ENCODE assay signal across 1 cellular context in the genomic region with DNA sequence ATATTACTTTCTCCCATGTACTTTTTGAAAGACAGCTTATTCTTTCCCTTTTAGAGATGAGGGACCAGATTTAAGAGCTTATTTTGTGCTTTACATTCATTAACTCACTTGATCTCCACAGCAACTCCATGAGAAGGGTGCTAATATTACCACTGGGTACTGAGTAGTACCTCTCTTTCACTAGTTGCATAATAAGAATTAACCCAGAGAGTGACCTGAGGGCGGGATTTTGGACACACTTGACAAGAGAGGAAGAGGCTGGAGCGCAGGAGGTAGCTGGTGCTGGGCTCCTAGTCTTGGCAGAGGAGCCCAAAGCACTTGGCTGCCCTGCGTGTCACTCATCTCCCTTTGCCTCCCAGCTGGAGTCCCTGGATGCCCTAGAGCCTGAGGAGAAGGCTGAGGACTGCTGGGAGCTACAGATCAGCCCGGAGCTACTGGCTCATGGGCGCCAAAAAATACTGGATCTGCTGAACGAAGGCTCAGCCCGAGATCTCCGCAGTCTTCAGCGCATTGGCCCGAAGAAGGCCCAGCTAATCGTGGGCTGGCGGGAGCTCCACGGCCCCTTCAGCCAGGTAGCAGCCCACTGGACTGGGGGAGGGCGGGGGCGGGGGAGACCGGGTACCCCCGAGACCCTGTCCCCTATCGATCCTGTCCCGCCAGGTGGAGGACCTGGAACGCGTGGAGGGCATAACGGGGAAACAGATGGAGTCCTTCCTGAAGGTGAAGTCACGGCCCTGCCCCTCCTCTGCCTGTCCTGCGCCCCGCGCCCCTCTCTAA.
TF ChIP-seq lines count a peak whose summit lies in the region.

No MANE protein-coding gene starts in this region.

TF ChIP-seq in GM12878, 131 proteins besides CTCF, POLR2A, EP300 and RAD21:
- TF ChIP-seq, protein P1, sequence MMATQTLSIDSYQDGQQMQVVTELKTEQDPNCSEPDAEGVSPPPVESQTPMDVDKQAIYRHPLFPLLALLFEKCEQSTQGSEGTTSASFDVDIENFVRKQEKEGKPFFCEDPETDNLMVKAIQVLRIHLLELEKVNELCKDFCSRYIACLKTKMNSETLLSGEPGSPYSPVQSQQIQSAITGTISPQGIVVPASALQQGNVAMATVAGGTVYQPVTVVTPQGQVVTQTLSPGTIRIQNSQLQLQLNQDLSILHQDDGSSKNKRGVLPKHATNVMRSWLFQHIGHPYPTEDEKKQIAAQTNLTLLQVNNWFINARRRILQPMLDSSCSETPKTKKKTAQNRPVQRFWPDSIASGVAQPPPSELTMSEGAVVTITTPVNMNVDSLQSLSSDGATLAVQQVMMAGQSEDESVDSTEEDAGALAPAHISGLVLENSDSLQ (IDR thresholded peaks at IDR 0.05), result peak; percentile 59
- TF ChIP-seq SMAD1 (IDR thresholded peaks at IDR 0.05; ENCODE audit: low read depth, partially characterized antibody) (no peak), SRF (IDR thresholded peaks at IDR 0.05; ENCODE audit: low read depth in 2 of 2, low read length in 2 of 2) (0 out of 4 replicates have a peak, but pooled peaks of 1 of the 2 experiments have one; percentile 5)
